ENCODE assay signal across 12 cellular contexts in genomic region chr15:60376677-60377095, GRCh38. TPM values are rescaled to one million over a fixed set of nuclear protein-coding genes. Genes with fewer than 3 reads are reported as not detected.
DNase-seq lines count a peak whose midpoint lies in the region; ATAC-seq and TF ChIP-seq lines count a peak whose summit lies in the region.
"Had no signal": no experiment of that assay in that cellular context is flagged by ENCODE, and none has a peak within 500 bp of the region (broad histone marks: within the 10 kb centered on the region; RNA-seq: fewer than 3 reads in every experiment).

No MANE protein-coding gene starts in this region.

- H3K4me3 Mint-ChIP-seq in HFFc6 (peak overlapping the region; percentile 75), glutamatergic neuron (ENCODE audit: unreplicated experiment) (no peak overlapping the region)
- H3K4me3 Mint-ChIP-seq: central memory CD8-positive, alpha-beta T cell had no signal

- TF ChIP-seq CTCF in HFFc6 (IDR thresholded peaks at IDR 0.05) (no peak), glutamatergic neuron (IDR thresholded peaks at IDR 0.05; ENCODE audit: partially characterized antibody, unreplicated experiment) (no peak), stomach (IDR thresholded peaks at IDR 0.05) (no peak)

- in situ Hi-C loops in G401 (cut with HindIII; ENCODE audit: low sequenced_read_pairs) = no loop called here

- peaks cover 75% of the 10 kb centered on the region for H3K36me3 Mint-ChIP-seq in HFFc6 (ENCODE audit: low read depth)
- H3K36me3 Mint-ChIP-seq in glutamatergic neuron (ENCODE audit: unreplicated experiment) = peaks cover 7% of the 10 kb centered on the region

- peak overlapping the region; percentile 98 for H3K27ac Mint-ChIP-seq in HFFc6
- peak overlapping the region; percentile 85 for H3K27ac Mint-ChIP-seq in glutamatergic neuron (ENCODE audit: unreplicated experiment)

- peak overlapping the region; percentile 41 for H3K27ac ChIP-seq in SJSA1
- H3K27ac ChIP-seq in stomach = peak overlapping the region in 4 of 5 donors; percentile 14 to 84 (median 32)

- WGBS in stomach, 5 donors = 67 to 76% (median 73%) methylated on average over 12 of the region's 12 CpGs

- H3K4me1 Mint-ChIP-seq in HFFc6 (ENCODE audit: low read depth) (peaks cover 97% of the 10 kb centered on the region), glutamatergic neuron (ENCODE audit: low read depth, unreplicated experiment) (peaks cover 38% of the 10 kb centered on the region)

- H3K36me3 ChIP-seq in SJSA1 (peaks cover 88% of the 10 kb centered on the region), stomach (peaks cover 28 to 87% (median 61%) of the 10 kb centered on the region in 4 donors)

- H3K9me3 Mint-ChIP-seq in HFFc6 (no peaks in the 10 kb centered on the region), glutamatergic neuron (ENCODE audit: unreplicated experiment) (no peaks in the 10 kb centered on the region)
- H3K9me3 Mint-ChIP-seq: central memory CD8-positive, alpha-beta T cell had no signal

- peaks cover 97% of the 10 kb centered on the region for H3K4me1 ChIP-seq in SJSA1 (replicated peaks)
- peaks cover 41 to 82% (median 51%) of the 10 kb centered on the region in 4 donors for H3K4me1 ChIP-seq in stomach

- H3K27me3 ChIP-seq in SJSA1 (replicated peaks) (no peaks in the 10 kb centered on the region), stomach (no peaks in the 10 kb centered on the region)

- intact Hi-C loops in stomach (cut with DNase I; ENCODE audit: low total_unique reads) = no loop called here

- no peaks in the 10 kb centered on the region for H3K9me3 ChIP-seq in SJSA1 (replicated peaks)
- no peaks in the 10 kb centered on the region for H3K9me3 ChIP-seq in stomach

- no peak for ATAC-seq in HG03460 (IDR thresholded peaks at IDR 0.05; ENCODE audit: unreplicated experiment)

- no peak overlapping the region for H3K4me3 ChIP-seq in SJSA1
- no peak overlapping the region for H3K4me3 ChIP-seq in stomach

- TF ChIP-seq POLR2A in stomach (IDR thresholded peaks at IDR 0.05) = no peak

- TF ChIP-seq EP300 in stomach (IDR thresholded peaks at IDR 0.05) = no peak

- peaks cover 35% of the 10 kb centered on the region for H3K27me3 Mint-ChIP-seq in HFFc6 (ENCODE audit: insufficient read depth)
- peaks cover 3% of the 10 kb centered on the region for H3K27me3 Mint-ChIP-seq in glutamatergic neuron (ENCODE audit: unreplicated experiment)
- H3K27me3 Mint-ChIP-seq: central memory CD8-positive, alpha-beta T cell had no signal

- DNase-seq in HFFc6 (no peak), SJSA1 (ENCODE audit: low read depth in 1 of 2, low spot score in 2 of 2) (peak in 1 of 2 experiments; percentile 56), glutamatergic neuron (no peak), stomach (no peak), G401 (ENCODE audit: low spot score) (no peak), NCI-H446 treated with DMSO at 0.1 percent for 48 hours (lab: John Stamatoyannopoulos, UW) (no peak), NCI-H1048 (lab: John Stamatoyannopoulos, UW) (no peak)
- DNase-seq: activated CD4-positive, alpha-beta T cell treated with anti-CD3 and anti-CD28 coated beads for 1 hour; activated effector memory CD4-positive, alpha-beta T cell treated with Interleukin-2 at 50 U/mL for 16 hours; NCI-H748 treated with DMSO at 0.1 percent for 48 hours had no signal

RNA-seq across cellular contexts. Expression of gene ANXA2, which starts 21.1 kb away (rescaled TPM):
- 1,000 to 10,000 TPM; 4,445 to 5,074 (median 4,643) TPM for total RNA-seq in HFFc6 (2021; fragmentation: NEBNext Ultra II Directional; extraction: Animal tissue kit (Norgen Biotek cat#: 25700))
- total RNA-seq in SJSA1 (2014; rRNA removed; shearing (Covaris generic)) = 3,394 and 3,434 TPM in 2 replicates
- total RNA-seq in glutamatergic neuron (ENCODE audit: unreplicated experiment) (925 TPM), stomach (1,000 to 10,000 TPM in 1 of 5 donors, 100 to 1,000 TPM in 4; 292 to 1,332 (median 460) TPM)
- polyA plus RNA-seq in stomach = 100 to 1,000 TPM; 600 to 928 (median 774) TPM
- 851 and 1,039 TPM in 2 replicates for total RNA-seq in G401 (2014; rRNA removed; shearing (Covaris generic))
